In the genomic region with DNA sequence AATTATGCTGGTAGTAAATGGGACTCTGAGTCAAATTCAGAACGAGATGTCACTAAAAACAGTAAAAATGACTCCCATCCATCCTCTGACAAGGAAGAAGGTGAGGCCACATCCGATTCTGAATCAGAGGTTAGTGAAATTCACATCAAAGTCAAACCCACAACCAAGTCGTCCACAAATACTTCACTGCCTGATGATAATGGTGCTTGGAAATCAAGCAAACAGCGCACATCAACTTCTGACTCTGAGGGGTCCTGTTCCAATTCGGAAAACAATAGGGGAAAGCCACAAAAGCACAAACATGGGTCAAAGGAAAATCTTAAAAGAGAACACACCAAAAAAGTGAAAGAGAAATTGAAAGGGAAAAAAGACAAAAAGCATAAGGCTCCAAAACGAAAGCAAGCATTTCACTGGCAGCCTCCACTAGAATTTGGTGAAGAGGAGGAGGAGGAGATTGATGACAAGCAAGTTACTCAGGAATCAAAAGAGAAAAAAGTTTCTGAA, we compare ENCODE assay signal across 1 cellular context.
TF ChIP-seq lines count a peak whose summit lies in the region.

No MANE protein-coding gene starts in this region.

TF ChIP-seq in SK-N-SH, 30 proteins besides CTCF, POLR2A, EP300 and RAD21:
- TF ChIP-seq NFIC (IDR thresholded peaks at IDR 0.05; ENCODE audit: borderline replicate concordance) (no peak), FOXM1 (IDR thresholded peaks at IDR 0.05; ENCODE audit: low read depth) (no peak), ELF1 (IDR thresholded peaks at IDR 0.05) (no peak), SIN3A (IDR thresholded peaks at IDR 0.05; ENCODE audit: borderline replicate concordance, low read depth, low read length) (no peak), USF2 (IDR thresholded peaks at IDR 0.05; ENCODE audit: borderline replicate concordance, low read depth, low read length) (no peak), SMC3 (IDR thresholded peaks at IDR 0.05; ENCODE audit: low read depth, low read length) (no peak), FOXJ3 (CRISPR knock-in tag; IDR thresholded peaks at IDR 0.05) (no peak)
- TF ChIP-seq, protein P1, sequence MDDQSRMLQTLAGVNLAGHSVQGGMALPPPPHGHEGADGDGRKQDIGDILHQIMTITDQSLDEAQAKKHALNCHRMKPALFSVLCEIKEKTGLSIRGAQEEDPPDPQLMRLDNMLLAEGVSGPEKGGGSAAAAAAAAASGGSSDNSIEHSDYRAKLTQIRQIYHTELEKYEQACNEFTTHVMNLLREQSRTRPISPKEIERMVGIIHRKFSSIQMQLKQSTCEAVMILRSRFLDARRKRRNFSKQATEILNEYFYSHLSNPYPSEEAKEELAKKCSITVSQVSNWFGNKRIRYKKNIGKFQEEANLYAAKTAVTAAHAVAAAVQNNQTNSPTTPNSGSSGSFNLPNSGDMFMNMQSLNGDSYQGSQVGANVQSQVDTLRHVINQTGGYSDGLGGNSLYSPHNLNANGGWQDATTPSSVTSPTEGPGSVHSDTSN (IDR thresholded peaks at IDR 0.05) = no peak
